27 cellular contexts compared by ENCODE assay signal in genomic region chr7:85078181-85078580, GRCh38.
"Had no signal": no experiment of that assay in that cellular context is flagged by ENCODE, and none has a peak within 500 bp of the region (broad histone marks: within the 10 kb centered on the region; RNA-seq: fewer than 3 reads in every experiment).

No MANE protein-coding gene starts in this region.

- H3K4me1 ChIP-seq: ascending aorta, spleen, transverse colon had no signal

- H3K4me3 ChIP-seq: ascending aorta, coronary artery, dorsolateral prefrontal cortex, spleen, transverse colon had no signal

- H3K27me3 ChIP-seq: ascending aorta, brain microvascular endothelial cell, dorsolateral prefrontal cortex, spleen, transverse colon had no signal

- H3K27ac ChIP-seq: ascending aorta, brain microvascular endothelial cell, coronary artery, dorsolateral prefrontal cortex, transverse colon had no signal

- H3K27ac Mint-ChIP-seq: activated CD4-positive, alpha-beta memory T cell treated with anti-CD3 and anti-CD28 coated beads, Interleukin-2, amount 10 ng/mL, durations not matched to agents 7 days and 5 days; activated CD4-positive, alpha-beta T cell treated with anti-CD3 and anti-CD28 coated beads, Interleukin-2, amount 10 ng/mL, durations not matched to agents 7 days and 5 days; activated naive CD4-positive, alpha-beta T cell treated with anti-CD3 and anti-CD28 coated beads, Interleukin-2, amount 10 ng/mL, durations not matched to agents 7 days and 5 days; activated naive CD8-positive, alpha-beta T cell treated with anti-CD3 and anti-CD28 coated beads, Interleukin-2, amount 10 ng/mL, durations not matched to agents 7 days and 5 days; activated T-cell treated with anti-CD3 and anti-CD28 coated beads, Interleukin-2, amount 50 U/mL, for 24 hours; immature natural killer cell; T-helper 17 cell had no signal

- H3K4me3 Mint-ChIP-seq: activated CD4-positive, alpha-beta memory T cell treated with anti-CD3 and anti-CD28 coated beads, Interleukin-2, amount 10 ng/mL, durations not matched to agents 7 days and 5 days; activated CD4-positive, alpha-beta T cell treated with anti-CD3 and anti-CD28 coated beads, Interleukin-2, amount 10 ng/mL, durations not matched to agents 7 days and 5 days; activated naive CD4-positive, alpha-beta T cell treated with anti-CD3 and anti-CD28 coated beads, Interleukin-2, amount 10 ng/mL, durations not matched to agents 7 days and 5 days; activated naive CD8-positive, alpha-beta T cell treated with anti-CD3 and anti-CD28 coated beads, Interleukin-2, amount 10 ng/mL, durations not matched to agents 7 days and 5 days; activated T-cell treated with anti-CD3 and anti-CD28 coated beads, Interleukin-2, amount 50 U/mL, for 24 hours; immature natural killer cell; naive B cell; T-helper 17 cell had no signal

- DNase-seq: activated CD4-positive, alpha-beta memory T cell treated with anti-CD3 and anti-CD28 coated beads, Interleukin-2, amount 10 ng/mL, durations not matched to agents 7 days and 5 days; activated CD4-positive, alpha-beta T cell treated with anti-CD3 and anti-CD28 coated beads for 1 hour; activated CD4-positive, alpha-beta T cell treated with anti-CD3 and anti-CD28 coated beads, Interleukin-2, amount 10 ng/mL, durations not matched to agents 7 days and 5 days; activated CD8-positive, alpha-beta memory T cell treated with anti-CD3 and anti-CD28 coated beads, Interleukin-2, amount 50 U/mL, for 48 hours; activated gamma-delta T cell; activated naive CD4-positive, alpha-beta T cell treated with anti-CD3 and anti-CD28 coated beads, Interleukin-2, amount 10 ng/mL, durations not matched to agents 7 days and 5 days; activated naive CD8-positive, alpha-beta T cell treated with anti-CD3 and anti-CD28 coated beads, Interleukin-2, amount 10 ng/mL, durations not matched to agents 7 days and 5 days; activated T-cell treated with anti-CD3 and anti-CD28 coated beads, Interleukin-2, amount 50 U/mL, for 24 hours; brain microvascular endothelial cell; dorsolateral prefrontal cortex; effector memory CD4-positive, alpha-beta T cell; erythroblast; head of caudate nucleus; hippocampal formation; immature natural killer cell; kidney; left colon; mammary epithelial cell; naive B cell; right cardiac atrium; spleen; stimulated activated naive CD4-positive, alpha-beta T cell; T-helper 17 cell; T1000; transverse colon had no signal

- H3K27me3 Mint-ChIP-seq: activated CD4-positive, alpha-beta memory T cell treated with anti-CD3 and anti-CD28 coated beads, Interleukin-2, amount 10 ng/mL, durations not matched to agents 7 days and 5 days; activated CD4-positive, alpha-beta T cell treated with anti-CD3 and anti-CD28 coated beads, Interleukin-2, amount 10 ng/mL, durations not matched to agents 7 days and 5 days; activated naive CD4-positive, alpha-beta T cell treated with anti-CD3 and anti-CD28 coated beads, Interleukin-2, amount 10 ng/mL, durations not matched to agents 7 days and 5 days; activated naive CD8-positive, alpha-beta T cell treated with anti-CD3 and anti-CD28 coated beads, Interleukin-2, amount 10 ng/mL, durations not matched to agents 7 days and 5 days; activated T-cell treated with anti-CD3 and anti-CD28 coated beads, Interleukin-2, amount 50 U/mL, for 24 hours; naive B cell; T-helper 17 cell had no signal

- H3K9me3 Mint-ChIP-seq: activated CD4-positive, alpha-beta memory T cell treated with anti-CD3 and anti-CD28 coated beads, Interleukin-2, amount 10 ng/mL, durations not matched to agents 7 days and 5 days; activated CD4-positive, alpha-beta T cell treated with anti-CD3 and anti-CD28 coated beads, Interleukin-2, amount 10 ng/mL, durations not matched to agents 7 days and 5 days; activated naive CD4-positive, alpha-beta T cell treated with anti-CD3 and anti-CD28 coated beads, Interleukin-2, amount 10 ng/mL, durations not matched to agents 7 days and 5 days; activated naive CD8-positive, alpha-beta T cell treated with anti-CD3 and anti-CD28 coated beads, Interleukin-2, amount 10 ng/mL, durations not matched to agents 7 days and 5 days; activated T-cell treated with anti-CD3 and anti-CD28 coated beads, Interleukin-2, amount 50 U/mL, for 24 hours had no signal

- H3K9me3 ChIP-seq: ascending aorta, spleen, transverse colon had no signal

- H3K4me1 Mint-ChIP-seq: activated CD4-positive, alpha-beta memory T cell treated with anti-CD3 and anti-CD28 coated beads, Interleukin-2, amount 10 ng/mL, durations not matched to agents 7 days and 5 days; activated CD4-positive, alpha-beta T cell treated with anti-CD3 and anti-CD28 coated beads, Interleukin-2, amount 10 ng/mL, durations not matched to agents 7 days and 5 days; activated naive CD4-positive, alpha-beta T cell treated with anti-CD3 and anti-CD28 coated beads, Interleukin-2, amount 10 ng/mL, durations not matched to agents 7 days and 5 days; activated naive CD8-positive, alpha-beta T cell treated with anti-CD3 and anti-CD28 coated beads, Interleukin-2, amount 10 ng/mL, durations not matched to agents 7 days and 5 days; immature natural killer cell; T-helper 17 cell had no signal

- H3K36me3 ChIP-seq: ascending aorta, brain microvascular endothelial cell, transverse colon had no signal

- ATAC-seq: left colon, right cardiac atrium, T-helper 17 cell had no signal

- H3K36me3 Mint-ChIP-seq: activated naive CD4-positive, alpha-beta T cell treated with anti-CD3 and anti-CD28 coated beads, Interleukin-2, amount 10 ng/mL, durations not matched to agents 7 days and 5 days; activated naive CD8-positive, alpha-beta T cell treated with anti-CD3 and anti-CD28 coated beads, Interleukin-2, amount 10 ng/mL, durations not matched to agents 7 days and 5 days; immature natural killer cell had no signal
